In the genomic region with DNA sequence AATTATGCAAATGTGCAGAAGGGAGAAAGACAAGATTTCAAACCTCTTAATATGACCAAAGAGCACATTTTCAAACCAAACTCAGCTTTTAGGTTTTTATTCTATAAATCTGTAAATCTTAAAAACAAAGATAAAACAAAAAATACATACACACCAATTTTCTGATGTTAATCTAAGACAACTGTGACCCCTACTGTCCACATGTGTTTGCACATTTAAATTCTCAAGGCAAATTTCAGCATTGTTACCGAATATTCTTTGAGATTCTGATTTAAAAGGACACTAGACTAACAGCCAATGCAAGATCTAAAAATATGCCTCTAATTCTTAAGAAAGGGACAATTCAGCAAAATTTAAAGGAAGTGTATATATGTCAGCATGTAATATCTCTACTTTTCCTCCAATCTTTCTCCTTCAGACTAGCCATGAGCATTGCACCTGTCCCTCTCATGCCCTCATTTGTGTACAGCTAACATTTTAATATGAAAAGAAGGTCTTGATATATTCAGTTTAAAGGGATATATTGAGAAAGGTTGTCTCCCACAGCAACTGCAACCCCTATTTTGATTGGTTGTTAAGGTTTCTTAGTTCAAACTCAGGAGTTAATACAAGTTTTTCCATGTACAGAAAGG, we compare ENCODE assay signal across 9 cellular contexts.
DNase-seq lines count a peak whose midpoint lies in the region; ATAC-seq and TF ChIP-seq lines count a peak whose summit lies in the region.
"Had no signal": no experiment of that assay in that cellular context is flagged by ENCODE, and none has a peak within 500 bp of the region (broad histone marks: within the 10 kb centered on the region; RNA-seq: fewer than 3 reads in every experiment).

No MANE protein-coding gene starts in this region.

- H3K9me3 Mint-ChIP-seq in stimulated activated naive B cell treated with anti-CD40 and anti-IgM and Interleukin-4, amounts not matched to agents 10 μg/mL and 1 μg/mL and 100 μg/mL, for 72 hours: no peaks in the 10 kb centered on the region

- H3K36me3 Mint-ChIP-seq in stimulated activated naive B cell treated with anti-CD40 and anti-IgM and Interleukin-4, amounts not matched to agents 10 μg/mL and 1 μg/mL and 100 μg/mL, for 72 hours: no peaks in the 10 kb centered on the region

- H2AK5ac ChIP-seq in mesendoderm (ENCODE audit: low read length): no peak overlapping the region

- no peaks in the 10 kb centered on the region for H3K79me1 ChIP-seq in mesendoderm (ENCODE audit: low read length)

- H3K4me3 Mint-ChIP-seq in stimulated activated naive B cell treated with anti-CD40 and anti-IgM and Interleukin-4, amounts not matched to agents 10 μg/mL and 1 μg/mL and 100 μg/mL, for 72 hours: no peak overlapping the region

- no peak overlapping the region for H3K4ac ChIP-seq in mesendoderm (ENCODE audit: low read depth, low read length)

- H3K23ac ChIP-seq in mesendoderm (ENCODE audit: low read length): no peak overlapping the region

- no peak overlapping the region for H3K56ac ChIP-seq in mesendoderm (ENCODE audit: low read length)

- H3K36me3 ChIP-seq in KMS-11 (ENCODE audit: insufficient read depth): no peaks in the 10 kb centered on the region
- no peaks in the 10 kb centered on the region for H3K36me3 ChIP-seq in mesendoderm (ENCODE audit: control insufficient read depth, insufficient read depth, low read length)

- no peak overlapping the region for H2BK5ac ChIP-seq in mesendoderm (ENCODE audit: low read length)

- no peak overlapping the region for H2BK120ac ChIP-seq in mesendoderm (ENCODE audit: low read depth, low read length)

- no peak; the same call in 1 of the 2 replicates for TF ChIP-seq CTCF in KMS-11 (conservative IDR thresholded peaks at IDR 0.05; ENCODE audit: low read depth, low read length)
- peak; percentile 21 for TF ChIP-seq CTCF in astrocyte of the spinal cord (IDR thresholded peaks at IDR 0.05; ENCODE audit: low read depth, low read length)

- no peak for ATAC-seq in GM21737 (IDR thresholded peaks at IDR 0.05; ENCODE audit: unreplicated experiment)
- ATAC-seq in stimulated activated naive B cell treated with anti-CD40 and anti-IgM and Interleukin-4, amounts not matched to agents 10 μg/mL and 1 μg/mL and 100 μg/mL, for 72 hours (replicated peaks): no peak

- H3K9ac ChIP-seq in KMS-11 (no peak overlapping the region), mesendoderm (ENCODE audit: low read length) (no peak overlapping the region)

- no peaks in the 10 kb centered on the region for H4K20me1 ChIP-seq in KMS-11 (ENCODE audit: insufficient read depth)

- no peak overlapping the region for H3K27ac Mint-ChIP-seq in stimulated activated naive B cell treated with anti-CD40 and anti-IgM and Interleukin-4, amounts not matched to agents 10 μg/mL and 1 μg/mL and 100 μg/mL, for 72 hours

- H2BK15ac ChIP-seq in mesendoderm (replicated peaks; ENCODE audit: low read depth): no peak overlapping the region

- H3K4me2 ChIP-seq in KMS-11: peak overlapping the region; percentile 27
- no peak overlapping the region for H3K4me2 ChIP-seq in mesendoderm (ENCODE audit: low read length)

- peak overlapping the region; percentile 18; the same call in 1 of the 2 replicates for H2AFZ ChIP-seq in KMS-11 (ENCODE audit: low read depth)

- H3K79me2 ChIP-seq in KMS-11 (ENCODE audit: insufficient read depth, low read depth): no peaks in the 10 kb centered on the region
- no peaks in the 10 kb centered on the region for H3K79me2 ChIP-seq in mesendoderm (ENCODE audit: control insufficient read depth, insufficient read depth, low read length)

- no CpG with 5 or more reads among the region's 1 CpG for WGBS in mesendoderm (ENCODE audit: extremely low coverage, insufficient coverage, low lambda C conversion rate)

- no peak overlapping the region for H4K8ac ChIP-seq in mesendoderm (ENCODE audit: low read depth, low read length)

- H3K27me3 ChIP-seq in KMS-11 (ENCODE audit: insufficient read depth, low read depth): no peaks in the 10 kb centered on the region
- no peaks in the 10 kb centered on the region for H3K27me3 ChIP-seq in mesendoderm (ENCODE audit: insufficient read depth, low read length, poor library complexity)

- in situ Hi-C loops in Caki2 (cut with HindIII; ENCODE audit: low pct_unique_long_range_greater_than_20kb, low sequenced_read_pairs): no loop called here
- in situ Hi-C loops in astrocyte of the spinal cord (cut with HindIII; ENCODE audit: low sequenced_read_pairs): no loop called here

- H3K27ac ChIP-seq in KMS-11: no peak overlapping the region
- H3K27ac ChIP-seq in mesendoderm (ENCODE audit: low read depth, low read length): no peak overlapping the region

- H3K4me1 ChIP-seq in KMS-11 (ENCODE audit: low read depth, poor library complexity, severe bottlenecking) (peaks cover 60% of the 10 kb centered on the region), mesendoderm (ENCODE audit: control insufficient read depth, low read depth, low read length) (peaks cover 2% of the 10 kb centered on the region)

- peak; percentile 3 for DNase-seq in Caki2 (ENCODE audit: low read depth)
- DNase-seq in astrocyte of the spinal cord (ENCODE audit: low read depth, low spot score): peak; percentile 15
- DNase-seq in medulla oblongata (ENCODE audit: extremely low spot score): peak; percentile 12
- no peak for DNase-seq in NCI-H524 treated with DMSO at 0.1 percent for 48 hours (lab: John Stamatoyannopoulos, UW)
- DNase-seq in mesendoderm: no peak
- no peak for DNase-seq in stimulated activated naive B cell treated with anti-CD40 and anti-IgM and Interleukin-4, amounts not matched to agents 10 μg/mL and 1 μg/mL and 100 μg/mL, for 72 hours
- DNase-seq: activated gamma-delta T cell treated with Interleukin-2 at 50 U/mL for 16 hours had no signal

- no peak overlapping the region for H4K5ac ChIP-seq in mesendoderm (ENCODE audit: low read length)

- no peak overlapping the region for H3K4me3 ChIP-seq in KMS-11 (IDR thresholded peaks at IDR 0.05; ENCODE audit: insufficient read depth, low read depth, low read length)
- no peak overlapping the region for H3K4me3 ChIP-seq in astrocyte of the spinal cord (ENCODE audit: low read depth, low read length)
- no peak overlapping the region for H3K4me3 ChIP-seq in mesendoderm (ENCODE audit: low read length)

- H3K4me1 Mint-ChIP-seq in stimulated activated naive B cell treated with anti-CD40 and anti-IgM and Interleukin-4, amounts not matched to agents 10 μg/mL and 1 μg/mL and 100 μg/mL, for 72 hours: no peaks in the 10 kb centered on the region

- no peak overlapping the region for H3K18ac ChIP-seq in mesendoderm (ENCODE audit: low read length)

- no peaks in the 10 kb centered on the region for H3K27me3 Mint-ChIP-seq in stimulated activated naive B cell treated with anti-CD40 and anti-IgM and Interleukin-4, amounts not matched to agents 10 μg/mL and 1 μg/mL and 100 μg/mL, for 72 hours

Comparison
In these comparisons a context has a peak if more than half of its experiments do, and no peak if none do; other contexts are left out.
1. DNase-seq: peak in Caki2 (single experiment), astrocyte of the spinal cord (single experiment) and medulla oblongata (single experiment); none in NCI-H524 treated with DMSO at 0.1 percent for 48 hours (single experiment), mesendoderm (single experiment) and stimulated activated naive B cell treated with anti-CD40 and anti-IgM and Interleukin-4, amounts not matched to agents 10 μg/mL and 1 μg/mL and 100 μg/mL, for 72 hours (single experiment).